22 cellular contexts compared by ENCODE assay signal in genomic region chr5:12294151-12294550, GRCh38.
"Had no signal": no experiment of that assay in that cellular context is flagged by ENCODE, and none has a peak within 500 bp of the region (broad histone marks: within the 10 kb centered on the region; RNA-seq: fewer than 3 reads in every experiment).

No MANE protein-coding gene starts in this region.

- H3K4me3 ChIP-seq: colonic mucosa, esophagus squamous epithelium, gastrocnemius medialis, heart right ventricle, left lung, lower lobe of right lung had no signal

- H3K9me3 ChIP-seq: colonic mucosa, esophagus squamous epithelium, gastrocnemius medialis, lower lobe of right lung had no signal

- H3K4me1 ChIP-seq: colonic mucosa, esophagus squamous epithelium, gastrocnemius medialis, heart right ventricle, left lung, lower lobe of right lung had no signal

- DNase-seq: colonic mucosa; cortex of kidney; effector CD8-positive, alpha-beta T cell; effector memory CD8-positive, alpha-beta T cell; endodermal cell; erythroblast; esophagus squamous epithelium; foreskin fibroblast; foreskin melanocyte; gastrocnemius medialis; glutamatergic neuron; head of caudate nucleus; heart right ventricle; hippocampal formation; left cardiac atrium; left lung; left ventricle myocardium superior; lower lobe of right lung; mesenchymal stem cell; naive thymus-derived CD4-positive, alpha-beta T cell had no signal

- H3K27ac ChIP-seq: colonic mucosa, epithelial cell of prostate, esophagus squamous epithelium, gastrocnemius medialis, heart right ventricle, left lung, lower lobe of right lung had no signal

- H3K36me3 ChIP-seq: colonic mucosa, esophagus squamous epithelium, gastrocnemius medialis, heart right ventricle, left lung, lower lobe of right lung had no signal

- H3K27me3 ChIP-seq: colonic mucosa, esophagus squamous epithelium, gastrocnemius medialis, heart right ventricle, left lung had no signal

- ATAC-seq: effector memory CD8-positive, alpha-beta T cell; esophagus mucosa; gastrocnemius medialis; heart right ventricle; left cardiac atrium; left lung; left ventricle myocardium superior; lower lobe of right lung; naive thymus-derived CD4-positive, alpha-beta T cell had no signal
